Comparison of ENCODE assay signal across 27 cellular contexts in genomic region chr1:175354080-175354479, GRCh38.
"Had no signal": no experiment of that assay in that cellular context is flagged by ENCODE, and none has a peak within 500 bp of the region (broad histone marks: within the 10 kb centered on the region; RNA-seq: fewer than 3 reads in every experiment).

No MANE protein-coding gene starts in this region.

- H3K4me2 ChIP-seq: SK-N-SH had no signal

- DNase-seq: IMR-90; Karpas-422; KG1; MM.1S; MV-4-11; NCI-H1048; NCI-H1105; NCI-H1417; NCI-H1436 treated with DMSO at 0.1 percent for 48 hours; NCI-H1694 treated with DMSO at 0.1 percent for 48 hours; NCI-H1930; NCI-H2081; NCI-H2107; NCI-H2171; NCI-H226; NCI-H446; NCI-H510A; NCI-H524 treated with DMSO at 0.1 percent for 48 hours; NCI-H69; NCI-H774; NK-92 treated with Interleukin-12 subunit alpha and Interleukin-12 subunit beta, amount 100 ng/mL, for 24 hours; PC-3; SHP77; SK-N-SH had no signal

- ATAC-seq: HepG2, Panc1, PC-3 had no signal

- H3K9me3 ChIP-seq: SK-N-SH had no signal

- H3K9ac ChIP-seq: SK-N-SH had no signal

- H3K27ac ChIP-seq: RWPE1 had no signal
